Comparison of ENCODE assay signal across 1 cellular context in genomic region chr22:41256898-41257260, GRCh38.
TF ChIP-seq lines count a peak whose summit lies in the region.

No MANE protein-coding gene starts in this region.

TF ChIP-seq in endothelial cell of umbilical vein, 7 proteins besides CTCF, POLR2A, EP300 and RAD21 (continued from another document):
- TF ChIP-seq JUN (IDR thresholded peaks at IDR 0.05; ENCODE audit: borderline replicate concordance, insufficient read depth, insufficient read length, low read depth): no peak
- TF ChIP-seq EZH2 (IDR thresholded peaks at IDR 0.05; ENCODE audit: borderline replicate concordance, low read depth, low read length, severe bottlenecking): no peak
- TF ChIP-seq, protein P1, sequence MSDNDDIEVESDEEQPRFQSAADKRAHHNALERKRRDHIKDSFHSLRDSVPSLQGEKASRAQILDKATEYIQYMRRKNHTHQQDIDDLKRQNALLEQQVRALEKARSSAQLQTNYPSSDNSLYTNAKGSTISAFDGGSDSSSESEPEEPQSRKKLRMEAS (IDR thresholded peaks at IDR 0.05; ENCODE audit: insufficient read depth, insufficient read length): no peak
- no peak for TF ChIP-seq GATA2 (IDR thresholded peaks at IDR 0.05; ENCODE audit: insufficient read depth, insufficient read length, low read depth, low read length)
- no peak for TF ChIP-seq MYC (IDR thresholded peaks at IDR 0.05; ENCODE audit: low read depth, low read length)
